In genomic region chr6:33787954-33788693, GRCh38 we compare ENCODE assay signal across 8 cellular contexts. TPM values are rescaled to one million over a fixed set of nuclear protein-coding genes. Genes with fewer than 3 reads are reported as not detected.
DNase-seq lines count a peak whose midpoint lies in the region; ATAC-seq, FAIRE-seq and TF ChIP-seq lines count a peak whose summit lies in the region.

No MANE protein-coding gene starts in this region.

- H3K4me3 ChIP-seq in BLaER1: peak overlapping the region; percentile 96
- peak overlapping the region; percentile 64 for H3K4me3 ChIP-seq in fibroblast of mammary gland (ENCODE audit: control insufficient read depth, low read depth, low read length)
- H3K4me3 ChIP-seq in stomach smooth muscle (ENCODE audit: low read length in 2 of 2): peak overlapping the region; percentile 59 to 80

- H3K4me1 ChIP-seq in BLaER1: peaks cover 51% of the 10 kb centered on the region
- peaks cover 32% of the 10 kb centered on the region for H3K4me1 ChIP-seq in stomach smooth muscle (ENCODE audit: control insufficient read depth, insufficient read depth, low read length)

- H3K9me3 ChIP-seq in BLaER1 (no peaks in the 10 kb centered on the region), stomach smooth muscle (ENCODE audit: control insufficient read depth in 2 of 2, low read length in 2 of 2) (no peaks in the 10 kb centered on the region)

- H3K9ac ChIP-seq in BLaER1: peak overlapping the region; percentile 99
- peak overlapping the region; percentile 82 to 92 for H3K9ac ChIP-seq in stomach smooth muscle (ENCODE audit: low read length in 2 of 2)

- FAIRE-seq in RCC 7860 (lab: Jason Lieb, UNC): no peak

- peak overlapping the region; percentile 83 for H3K4me2 ChIP-seq in BLaER1

- DNase-seq in RCC 7860 (ENCODE audit: low spot score) (peak; percentile 51), fibroblast of mammary gland (ENCODE audit: low read depth) (peak; percentile 83), natural killer cell (peak; percentile 68)
- peak; percentile 58 for DNase-seq in activated T-helper 2 cell treated with anti-CD3 and anti-CD28 coated beads, Interferon-gamma antibody, Interleukin-2, Interleukin-4, amounts not matched to agents 10 μg/mL and 5 μg/mL and 100 μg/mL, durations not matched to agents 14 hours and 24 hours and 36 hours (ENCODE audit: low spot score)

- H3K27ac Mint-ChIP-seq in activated T-helper 2 cell treated with anti-CD3 and anti-CD28 coated beads, Interferon-gamma antibody, Interleukin-2, Interleukin-4, amounts not matched to agents 10 μg/mL and 5 μg/mL and 100 μg/mL, durations not matched to agents 14 hours and 24 hours and 36 hours: peak overlapping the region; percentile 96
- H3K27ac Mint-ChIP-seq in natural killer cell: peak overlapping the region; percentile 90 to 96

- peaks cover 34% of the 10 kb centered on the region for H3K4me1 Mint-ChIP-seq in activated T-helper 2 cell treated with anti-CD3 and anti-CD28 coated beads, Interferon-gamma antibody, Interleukin-2, Interleukin-4, amounts not matched to agents 10 μg/mL and 5 μg/mL and 100 μg/mL, durations not matched to agents 14 hours and 24 hours and 36 hours (ENCODE audit: low read depth)
- peaks cover 50 to 55% of the 10 kb centered on the region in 2 donors for H3K4me1 Mint-ChIP-seq in natural killer cell

- no peak for TF ChIP-seq CTCF in fibroblast of mammary gland (conservative IDR thresholded peaks at IDR 0.05; ENCODE audit: control insufficient read depth, insufficient read depth, low read depth, low read length)
- TF ChIP-seq CTCF in natural killer cell (IDR thresholded peaks at IDR 0.05): no peak

- H3K27me3 ChIP-seq in BLaER1 (no peaks in the 10 kb centered on the region), stomach smooth muscle (ENCODE audit: control insufficient read depth in 1 of 2, insufficient read depth in 2 of 2, low read length in 2 of 2) (no peaks in the 10 kb centered on the region)

- intact Hi-C loops in activated T-helper 2 cell treated with anti-CD3 and anti-CD28 coated beads, Interferon-gamma antibody, Interleukin-2, Interleukin-4, amounts not matched to agents 10 μg/mL and 5 μg/mL and 100 μg/mL, durations not matched to agents 14 hours and 24 hours and 36 hours (cut with micrococcal nuclease): loop anchor here (2.0 to 5.0 kb wide), 2 partner anchors 77 to 114 kb away; partner anchors contain the start of gene UQCC2
- intact Hi-C loops in natural killer cell (cut with micrococcal nuclease): loop anchor here (2.0 kb wide), 1 partner anchor 117 kb away; no protein-coding TSS in a partner anchor

- no peaks in the 10 kb centered on the region for H3K9me3 Mint-ChIP-seq in activated T-helper 2 cell treated with anti-CD3 and anti-CD28 coated beads, Interferon-gamma antibody, Interleukin-2, Interleukin-4, amounts not matched to agents 10 μg/mL and 5 μg/mL and 100 μg/mL, durations not matched to agents 14 hours and 24 hours and 36 hours
- no peaks in the 10 kb centered on the region for H3K9me3 Mint-ChIP-seq in natural killer cell

- H3K36me3 ChIP-seq in BLaER1 (peaks cover 37% of the 10 kb centered on the region), stomach smooth muscle (ENCODE audit: control insufficient read depth in 2 of 2, insufficient read depth in 2 of 2, low read length in 2 of 2) (peaks cover 13 to 23% of the 10 kb centered on the region in 2 donors)

- peaks cover 3% of the 10 kb centered on the region for H3K27me3 Mint-ChIP-seq in activated T-helper 2 cell treated with anti-CD3 and anti-CD28 coated beads, Interferon-gamma antibody, Interleukin-2, Interleukin-4, amounts not matched to agents 10 μg/mL and 5 μg/mL and 100 μg/mL, durations not matched to agents 14 hours and 24 hours and 36 hours (ENCODE audit: low read depth)
- H3K27me3 Mint-ChIP-seq in natural killer cell (ENCODE audit: low read depth in 2 of 2): peaks cover 0 to 10% of the 10 kb centered on the region in 2 donors

- H3K4me3 Mint-ChIP-seq in activated T-helper 2 cell treated with anti-CD3 and anti-CD28 coated beads, Interferon-gamma antibody, Interleukin-2, Interleukin-4, amounts not matched to agents 10 μg/mL and 5 μg/mL and 100 μg/mL, durations not matched to agents 14 hours and 24 hours and 36 hours (ENCODE audit: low read depth): peak overlapping the region; percentile 92
- peak overlapping the region; percentile 98 for H3K4me3 Mint-ChIP-seq in natural killer cell

- H3K27ac ChIP-seq in BLaER1 (peak overlapping the region; percentile 98), stomach smooth muscle (ENCODE audit: low read length) (peak overlapping the region; percentile 92)

- peak; percentile 52 for ATAC-seq in GM19023 (IDR thresholded peaks at IDR 0.05; ENCODE audit: unreplicated experiment)
- peak; percentile 40 for ATAC-seq in HG03159 (IDR thresholded peaks at IDR 0.05; ENCODE audit: unreplicated experiment)
- peak; percentile 54 to 74 (median 61) for ATAC-seq in natural killer cell

- H3K36me3 Mint-ChIP-seq in activated T-helper 2 cell treated with anti-CD3 and anti-CD28 coated beads, Interferon-gamma antibody, Interleukin-2, Interleukin-4, amounts not matched to agents 10 μg/mL and 5 μg/mL and 100 μg/mL, durations not matched to agents 14 hours and 24 hours and 36 hours (ENCODE audit: low read depth): peaks cover 44% of the 10 kb centered on the region
- no peaks in the 10 kb centered on the region for H3K36me3 Mint-ChIP-seq in natural killer cell

- H4K20me1 ChIP-seq in BLaER1: peaks cover 50% of the 10 kb centered on the region

RNA-seq across cellular contexts. Expression of gene LEMD2, which starts 0.8 kb away (rescaled TPM):
- total RNA-seq in activated T-helper 2 cell treated with anti-CD3 and anti-CD28 coated beads, Interferon-gamma antibody, Interleukin-2, Interleukin-4, amounts not matched to agents 10 μg/mL and 5 μg/mL and 100 μg/mL, durations not matched to agents 14 hours and 24 hours and 36 hours: 61.7 and 66.2 TPM in 2 replicates
- total RNA-seq in natural killer cell: 100 to 1,000 TPM; 109 to 133 (median 121) TPM

RNA-seq across cellular contexts. Expression of gene MLN, which starts 15.7 kb away (rescaled TPM):
- total RNA-seq in activated T-helper 2 cell treated with anti-CD3 and anti-CD28 coated beads, Interferon-gamma antibody, Interleukin-2, Interleukin-4, amounts not matched to agents 10 μg/mL and 5 μg/mL and 100 μg/mL, durations not matched to agents 14 hours and 24 hours and 36 hours: not detected in 2 replicates
- total RNA-seq in natural killer cell: not detected

RNA-seq across cellular contexts. Expression of gene IP6K3, which starts 41.4 kb away (rescaled TPM):
- not detected in 2 replicates for total RNA-seq in activated T-helper 2 cell treated with anti-CD3 and anti-CD28 coated beads, Interferon-gamma antibody, Interleukin-2, Interleukin-4, amounts not matched to agents 10 μg/mL and 5 μg/mL and 100 μg/mL, durations not matched to agents 14 hours and 24 hours and 36 hours
- total RNA-seq in natural killer cell: not detected

Comparison
In these comparisons a context has a peak if more than half of its experiments do, and no peak if none do; other contexts are left out.
1. Peak in every context shown above with its lines: DNase-seq, ATAC-seq, H3K4me3 ChIP-seq and H3K27ac ChIP-seq.